8 cellular contexts compared by ENCODE assay signal in genomic region chr16:4317471-4318170, GRCh38. TPM values are rescaled to one million over a fixed set of nuclear protein-coding genes. Genes with fewer than 3 reads are reported as not detected.
DNase-seq lines count a peak whose midpoint lies in the region; ATAC-seq and TF ChIP-seq lines count a peak whose summit lies in the region.

No MANE protein-coding gene starts in this region.

- no peaks in the 10 kb centered on the region for H3K36me3 Mint-ChIP-seq in neural progenitor cell

- H3K4me2 ChIP-seq in neural progenitor cell: peak overlapping the region; percentile 99

- TF ChIP-seq CTCF in BJ (IDR thresholded peaks at IDR 0.05; ENCODE audit: insufficient read depth, low read depth, low read length): no peak
- TF ChIP-seq CTCF in Panc1 (IDR thresholded peaks at IDR 0.05): no peak
- no peak for TF ChIP-seq CTCF in epithelial cell of proximal tubule (conservative IDR thresholded peaks at IDR 0.05; ENCODE audit: low read depth, low read length)
- no peak for TF ChIP-seq CTCF in neural progenitor cell (IDR thresholded peaks at IDR 0.05)

- H3K27ac Mint-ChIP-seq in neural progenitor cell: no peak overlapping the region

- no peaks in the 10 kb centered on the region for H3K27me3 ChIP-seq in BJ (ENCODE audit: control insufficient read depth, insufficient read depth, low read length)
- no peaks in the 10 kb centered on the region for H3K27me3 ChIP-seq in Panc1 (ENCODE audit: control insufficient read depth, insufficient read depth, low read length)
- H3K27me3 ChIP-seq in neural progenitor cell: peaks cover 29% of the 10 kb centered on the region

- ATAC-seq in Panc1: peak; percentile 57
- ATAC-seq in HG03378 (IDR thresholded peaks at IDR 0.05; ENCODE audit: unreplicated experiment): no peak

- peaks cover 27% of the 10 kb centered on the region for H3K4me1 Mint-ChIP-seq in neural progenitor cell

- no peak for DNase-seq in BJ (ENCODE audit: low read depth)
- no peak for DNase-seq in Panc1 (ENCODE audit: low read depth, low spot score)
- DNase-seq in epithelial cell of proximal tubule (ENCODE audit: low read depth): no peak
- peak; percentile 84 for DNase-seq in neural progenitor cell (ENCODE audit: low spot score)
- no peak for DNase-seq in NCI-H1694 (lab: John Stamatoyannopoulos, UW)
- no peak for DNase-seq in AG20443 (ENCODE audit: low spot score)
- DNase-seq in SIG-M5 treated with dmso at 0.1 percent for 504 hours (lab: John Stamatoyannopoulos, UW; ENCODE audit: unreplicated experiment): no peak

- H3K4me1 ChIP-seq in Panc1 (ENCODE audit: control insufficient read depth, insufficient read depth, low read length) (peaks cover 49% of the 10 kb centered on the region), neural progenitor cell (peaks cover 29% of the 10 kb centered on the region)

- CTCF ChIA-PET in BJ (lab: Yijun Ruan, JAX): interaction anchor here (1.3 to 3.8 kb wide), 8 partner anchors 9 to 63 kb away, joined by 3 to 20 read pairs (median 6); no protein-coding TSS in a partner anchor
- CTCF ChIA-PET in Panc1 (lab: Charles Lee): interaction anchor here (1.2 kb wide), 1 partner anchor 27 kb away, joined by 5 read pairs; no protein-coding TSS in a partner anchor

- POLR2A ChIA-PET in BJ (lab: Charles Lee) (no interaction called here), Panc1 (lab: Charles Lee) (no interaction called here)

- H3K4me3 ChIP-seq in BJ (ENCODE audit: low read depth, low read length): peak overlapping the region; percentile 91
- peak overlapping the region; percentile 88 for H3K4me3 ChIP-seq in Panc1 (ENCODE audit: low read depth in 2 of 2, low read length in 2 of 2)
- H3K4me3 ChIP-seq in epithelial cell of proximal tubule (ENCODE audit: low read depth, low read length): peak overlapping the region; percentile 78
- H3K4me3 ChIP-seq in neural progenitor cell: peak overlapping the region; percentile 98

- H3K9ac ChIP-seq in neural progenitor cell: no peak overlapping the region

- no peaks in the 10 kb centered on the region for H3K9me3 Mint-ChIP-seq in neural progenitor cell

- BruUV-seq in Panc1 (replicated peaks; lab: Mats Ljungman, UMichigan): no TSS peak

- peak overlapping the region; percentile 92 for H3K27ac ChIP-seq in Panc1 (ENCODE audit: low read length)
- no peak overlapping the region for H3K27ac ChIP-seq in neural progenitor cell

- peaks cover 1% of the 10 kb centered on the region; the same call in 1 of the 2 replicates for H3K36me3 ChIP-seq in BJ (ENCODE audit: control insufficient read depth, insufficient read depth, low read length)
- no peaks in the 10 kb centered on the region; the same call in 1 of the 2 replicates for H3K36me3 ChIP-seq in Panc1 (ENCODE audit: control insufficient read depth, insufficient read depth, low read length)
- no peaks in the 10 kb centered on the region for H3K36me3 ChIP-seq in neural progenitor cell

- H3K9me3 ChIP-seq in Panc1 (ENCODE audit: control insufficient read depth, insufficient read depth, low read depth, low read length): no peaks in the 10 kb centered on the region
- no peaks in the 10 kb centered on the region for H3K9me3 ChIP-seq in neural progenitor cell (ENCODE audit: low read depth)

- peaks cover 28% of the 10 kb centered on the region for H3F3A ChIP-seq in neural progenitor cell (ENCODE audit: low read depth)

- in situ Hi-C loops in Panc1 (cut with HindIII; ENCODE audit: low pct_unique_long_range_greater_than_20kb, low sequenced_read_pairs): no loop called here

- peaks cover 62% of the 10 kb centered on the region for H4K20me1 ChIP-seq in neural progenitor cell (ENCODE audit: low read depth)

- H2AFZ ChIP-seq in neural progenitor cell (replicated peaks): no peak overlapping the region

- H3K79me2 ChIP-seq in neural progenitor cell (ENCODE audit: low read depth): peaks cover 34% of the 10 kb centered on the region

- intact Hi-C loops in Panc1 (cut with micrococcal nuclease; ENCODE audit: unreplicated experiment): no loop called here

- peak overlapping the region; percentile 83 for H3K4me3 Mint-ChIP-seq in neural progenitor cell

- peaks cover 7% of the 10 kb centered on the region for H3K27me3 Mint-ChIP-seq in neural progenitor cell (ENCODE audit: insufficient read depth, low read depth)

RNA-seq across cellular contexts. Expression of gene GLIS2, which starts 1.8 kb away (rescaled TPM):
- polyA plus RNA-seq in BJ (2011; rRNA removed): 4.8 and 8.8 TPM in 2 replicates
- 5.7 and 9.7 TPM in 2 replicates for polyA minus RNA-seq in BJ (2011; rRNA and poly(A)+ RNA removed)
- total RNA-seq in Panc1 (2021; ENCODE audit: unreplicated experiment): 87.3 TPM
- 78.7 TPM for polyA plus RNA-seq in Panc1 (2012; ENCODE audit: insufficient read length)
- total RNA-seq in epithelial cell of proximal tubule: 2.2 and 4.6 TPM in 2 replicates
- total RNA-seq in neural progenitor cell (ENCODE audit: low replicate concordance): 0.15 and 1.3 TPM in 2 replicates

RNA-seq across cellular contexts. Expression of gene PAM16, which starts 33.5 kb away (rescaled TPM):
- polyA plus RNA-seq in BJ (2011; rRNA removed): 33.1 and 44.2 TPM in 2 replicates
- polyA minus RNA-seq in BJ (2011; rRNA and poly(A)+ RNA removed): 2.5 and 7.2 TPM in 2 replicates
- total RNA-seq in Panc1 (2021; ENCODE audit: unreplicated experiment) (104 TPM), epithelial cell of proximal tubule (75.1 and 87.4 TPM in 2 replicates), neural progenitor cell (ENCODE audit: low replicate concordance) (17.0 and 40.8 TPM in 2 replicates)
- 105 TPM for polyA plus RNA-seq in Panc1 (2012; ENCODE audit: insufficient read length)

RNA-seq across cellular contexts. Expression of gene TFAP4, which starts 44.8 kb away (rescaled TPM):
- 3.6 and 4.0 TPM in 2 replicates for polyA plus RNA-seq in BJ (2011; rRNA removed)
- 10.9 and 17.1 TPM in 2 replicates for polyA minus RNA-seq in BJ (2011; rRNA and poly(A)+ RNA removed)
- total RNA-seq in Panc1 (2021; ENCODE audit: unreplicated experiment) (11.1 TPM), epithelial cell of proximal tubule (4.0 and 10.5 TPM in 2 replicates), neural progenitor cell (ENCODE audit: low replicate concordance) (19.8 and 24.8 TPM in 2 replicates)
- polyA plus RNA-seq in Panc1 (2012; ENCODE audit: insufficient read length): 18.7 TPM

RNA-seq across cellular contexts. Expression of gene VASN, which starts 54.0 kb away (rescaled TPM):
- polyA plus RNA-seq in BJ (2011; rRNA removed): 30.0 and 71.6 TPM in 2 replicates
- 16.3 and 19.6 TPM in 2 replicates for polyA minus RNA-seq in BJ (2011; rRNA and poly(A)+ RNA removed)
- total RNA-seq in Panc1 (2021; ENCODE audit: unreplicated experiment) (33.5 TPM), epithelial cell of proximal tubule (19.0 and 33.7 TPM in 2 replicates), neural progenitor cell (ENCODE audit: low replicate concordance) (3.1 and 7.5 TPM in 2 replicates)
- 34.7 TPM for polyA plus RNA-seq in Panc1 (2012; ENCODE audit: insufficient read length)

Comparison
In these comparisons a context has a peak if more than half of its experiments do, and no peak if none do; other contexts are left out.
1. RNA of gene GLIS2, which starts 1.8 kb away (total RNA-seq): 87.3 TPM in Panc1 (single experiment); 2.2 to 4.6 TPM in epithelial cell of proximal tubule and 0.15 to 1.3 TPM in neural progenitor cell; every median in the first group is over 10 times any median in the second.
2. Peak in every context shown above with its lines, with median percentiles within 50 percentile points of each other: H3K4me3 ChIP-seq.